14 cellular contexts compared by ENCODE assay signal in the genomic region with DNA sequence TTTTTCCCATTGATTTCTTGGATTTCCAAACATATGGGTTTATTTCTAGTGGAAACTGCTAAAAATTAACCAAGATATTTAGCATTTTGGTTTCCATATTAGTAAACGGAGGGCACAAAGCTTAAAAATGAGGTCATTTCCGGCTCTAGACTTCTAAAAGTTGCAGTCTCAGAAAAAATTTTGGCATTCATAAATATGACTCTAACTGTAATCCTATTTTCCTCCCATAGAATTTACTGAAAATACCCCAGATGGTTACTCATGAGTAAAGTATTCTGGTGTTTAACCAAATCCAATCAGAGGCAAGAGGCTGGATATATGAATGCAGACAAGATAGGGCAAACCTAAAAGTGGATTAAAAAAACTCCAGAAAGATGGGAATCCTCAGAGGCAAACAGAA.
DNase-seq lines count a peak whose midpoint lies in the region; ATAC-seq and TF ChIP-seq lines count a peak whose summit lies in the region.
"Had no signal": no experiment of that assay in that cellular context is flagged by ENCODE, and none has a peak within 500 bp of the region (broad histone marks: within the 10 kb centered on the region; RNA-seq: fewer than 3 reads in every experiment).

No MANE protein-coding gene starts in this region.

- no peak overlapping the region for H2AFZ ChIP-seq in fibroblast of lung (ENCODE audit: low read length)

- no peak overlapping the region for H3K4me2 ChIP-seq in fibroblast of lung (ENCODE audit: extremely low read depth, insufficient read depth, low read length)

- peak; percentile 88 for ATAC-seq in RWPE2 (ENCODE audit: low read depth)

- H3K36me3 ChIP-seq in RWPE2 (ENCODE audit: low read depth) = no peaks in the 10 kb centered on the region
- H3K36me3 ChIP-seq in fibroblast of lung (ENCODE audit: control insufficient read depth, insufficient read depth, low read length) = no peaks in the 10 kb centered on the region
- H3K36me3 ChIP-seq in H7 (replicated peaks; ENCODE audit: control insufficient read depth, insufficient read depth, low read length) = no peaks in the 10 kb centered on the region
- H3K36me3 ChIP-seq: right atrium auricular region, WERI-Rb-1 had no signal

- H3K9me3 ChIP-seq in RWPE2 (ENCODE audit: severe bottlenecking) (no peaks in the 10 kb centered on the region), fibroblast of lung (ENCODE audit: control insufficient read depth, insufficient read depth, low read depth, low read length) (no peaks in the 10 kb centered on the region)
- H3K9me3 ChIP-seq: right atrium auricular region had no signal

- H3K27me3 ChIP-seq in RWPE2 (ENCODE audit: insufficient read depth, poor library complexity, severe bottlenecking) = no peaks in the 10 kb centered on the region
- no peaks in the 10 kb centered on the region for H3K27me3 ChIP-seq in fibroblast of lung (ENCODE audit: control insufficient read depth, insufficient read depth, low read length)
- no peaks in the 10 kb centered on the region for H3K27me3 ChIP-seq in H7 (ENCODE audit: control insufficient read depth, insufficient read depth, low read length)
- H3K27me3 ChIP-seq: right atrium auricular region had no signal

- no peak overlapping the region for H3K4me3 ChIP-seq in RWPE2 (ENCODE audit: severe bottlenecking)
- no peak overlapping the region for H3K4me3 ChIP-seq in fibroblast of lung (replicated peaks in 1 of 4; ENCODE audit: control extremely low read depth in 1 of 4, insufficient read depth in 1 of 4, low read depth in 3 of 4, low read length in 4 of 4)
- no peak overlapping the region for H3K4me3 ChIP-seq in retinal pigment epithelial cell (ENCODE audit: low read length)
- no peak overlapping the region for H3K4me3 ChIP-seq in H7 (ENCODE audit: insufficient read depth, low read depth, low read length)
- H3K4me3 ChIP-seq: right atrium auricular region had no signal

- no peaks in the 10 kb centered on the region for H4K20me1 ChIP-seq in fibroblast of lung (ENCODE audit: control insufficient read depth, extremely low read depth, insufficient read depth, low read length)

- H3K4me1 ChIP-seq in RWPE2 (ENCODE audit: insufficient read depth, poor library complexity, severe bottlenecking) (peaks cover 16% of the 10 kb centered on the region), fibroblast of lung (ENCODE audit: control insufficient read depth, extremely low read depth, insufficient read depth, low read length) (peaks cover 17% of the 10 kb centered on the region)

- peaks cover 39% of the 10 kb centered on the region for H3K79me2 ChIP-seq in fibroblast of lung (ENCODE audit: control insufficient read depth, insufficient read depth, low read length)

- TF ChIP-seq CTCF in RWPE2 (IDR thresholded peaks at IDR 0.05; ENCODE audit: poor library complexity, severe bottlenecking) = no peak
- TF ChIP-seq CTCF in fibroblast of lung (conservative IDR thresholded peaks at IDR 0.05 in 1 of 2, IDR thresholded peaks at IDR 0.05 in 1 of 2; ENCODE audit: low read depth in 1 of 2, low read length in 2 of 2) = no peak
- TF ChIP-seq CTCF in retinal pigment epithelial cell (conservative IDR thresholded peaks at IDR 0.05; ENCODE audit: low read depth, low read length) = no peak

- DNase-seq in GM03348 (ENCODE audit: low spot score) (peak; percentile 68), RWPE2 (ENCODE audit: low spot score) (no peak), fibroblast of lung (ENCODE audit: low read depth in 2 of 2) (peak; percentile 86 to 90), retinal pigment epithelial cell (ENCODE audit: low read depth) (peak; percentile 72), H7 (no peak), NCI-H1417 treated with DMSO at 0.1 percent for 48 hours (lab: John Stamatoyannopoulos, UW) (no peak), NCI-H526 (lab: John Stamatoyannopoulos, UW) (no peak)
- DNase-seq in activated CD4-positive, alpha-beta T cell treated with anti-CD3 and anti-CD28 coated beads for 48 hours = no peak
- DNase-seq: activated CD8-positive, alpha-beta memory T cell treated with anti-CD3 and anti-CD28 coated beads, Interleukin-2, amount 50 U/mL, for 4 hours; NCI-H1105; NCI-H510A treated with DMSO at 0.1 percent for 48 hours; SHP77 treated with DMSO at 0.1 percent for 48 hours; WERI-Rb-1 had no signal

- H3K27ac ChIP-seq in RWPE2 (ENCODE audit: poor library complexity, severe bottlenecking) (peak overlapping the region; percentile 69), fibroblast of lung (ENCODE audit: insufficient read depth, low read length) (peak overlapping the region; percentile 42)
- H3K27ac ChIP-seq: right atrium auricular region, WERI-Rb-1 had no signal

- H3K9ac ChIP-seq in fibroblast of lung (ENCODE audit: insufficient read depth, low read length) = no peak overlapping the region

Comparison
In these comparisons a context has a peak if more than half of its experiments do, and no peak if none do; other contexts are left out.
1. DNase-seq: peak in GM03348 (single experiment), fibroblast of lung (2 of 2) and retinal pigment epithelial cell (single experiment); none in RWPE2 (single experiment), activated CD4-positive, alpha-beta T cell treated with anti-CD3 and anti-CD28 coated beads for 48 hours (single experiment), H7 (single experiment), NCI-H1417 treated with DMSO at 0.1 percent for 48 hours (single experiment) and NCI-H526 (0 of 2).